In the genomic region with DNA sequence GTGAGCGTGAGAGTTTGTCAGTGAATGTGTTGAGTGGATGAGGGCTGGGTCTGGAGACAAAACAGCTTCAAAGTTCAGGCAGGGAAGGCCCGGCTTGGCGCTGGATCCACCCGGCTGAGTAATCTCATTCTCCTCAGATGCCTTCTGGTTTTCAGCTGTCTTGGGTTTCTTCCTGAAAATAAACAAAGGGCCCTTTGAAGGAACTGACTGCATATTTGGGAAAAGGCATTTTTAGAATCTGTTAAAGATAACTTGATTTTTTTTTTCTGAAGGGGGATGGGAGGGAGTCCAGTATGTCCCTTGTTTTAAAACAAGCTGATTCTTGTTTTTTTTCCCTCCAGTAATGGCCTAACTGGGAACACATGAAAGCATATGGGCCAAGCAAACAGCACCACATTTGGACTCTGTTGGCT, we compare ENCODE assay signal across 9 cellular contexts.
DNase-seq lines count a peak whose midpoint lies in the region; ATAC-seq and TF ChIP-seq lines count a peak whose summit lies in the region.
"Had no signal": no experiment of that assay in that cellular context is flagged by ENCODE, and none has a peak within 500 bp of the region (broad histone marks: within the 10 kb centered on the region; RNA-seq: fewer than 3 reads in every experiment).

No MANE protein-coding gene starts in this region.

- no peaks in the 10 kb centered on the region for H3K36me3 Mint-ChIP-seq in activated CD4-positive, alpha-beta T cell treated with anti-CD3 and anti-CD28 coated beads, Interleukin-2, amount 10 ng/mL, durations not matched to agents 24 days and 14 days (ENCODE audit: low read depth)

- no peak overlapping the region for H3K4me3 ChIP-seq in fibroblast of pulmonary artery (replicated peaks; ENCODE audit: low read depth, low read length)
- no peak overlapping the region for H3K4me3 ChIP-seq in muscle layer of colon (ENCODE audit: low read depth in 1 of 2, low read length in 2 of 2)
- H3K4me3 ChIP-seq in upper lobe of left lung: no peak overlapping the region

- no peak for TF ChIP-seq EP300 in upper lobe of left lung (IDR thresholded peaks at IDR 0.05)

- WGBS in upper lobe of left lung, 2 donors: 78 to 85% methylated on average over 4 of the region's 4 CpGs

- H3K27me3 ChIP-seq in muscle layer of colon (ENCODE audit: control insufficient read depth in 1 of 2, insufficient read depth in 2 of 2, low read length in 2 of 2): no peaks in the 10 kb centered on the region
- H3K27me3 ChIP-seq in upper lobe of left lung: no peaks in the 10 kb centered on the region

- no peak overlapping the region for H3K27ac Mint-ChIP-seq in activated CD4-positive, alpha-beta T cell treated with anti-CD3 and anti-CD28 coated beads, Interleukin-2, amount 10 ng/mL, durations not matched to agents 24 days and 14 days

- DNase-seq in RPMI7951 (ENCODE audit: low read depth): peak; percentile 93
- peak; percentile 84 for DNase-seq in fibroblast of pulmonary artery (ENCODE audit: low read depth)
- peak; percentile 8 to 25 for DNase-seq in upper lobe of left lung
- DNase-seq in 8988T: no peak
- DNase-seq in activated CD4-positive, alpha-beta T cell treated with anti-CD3 and anti-CD28 coated beads, Interleukin-2, amount 10 ng/mL, durations not matched to agents 24 days and 14 days: no peak
- no peak for DNase-seq in NCI-H1694 treated with DMSO at 0.1 percent for 48 hours (lab: John Stamatoyannopoulos, UW)
- DNase-seq in NCI-H345 treated with DMSO at 0.1 percent for 48 hours (lab: John Stamatoyannopoulos, UW; ENCODE audit: unreplicated experiment): no peak
- DNase-seq: NCI-H748 treated with DMSO at 0.1 percent for 48 hours had no signal

- intact Hi-C loops in activated CD4-positive, alpha-beta T cell treated with anti-CD3 and anti-CD28 coated beads, Interleukin-2, amount 10 ng/mL, durations not matched to agents 24 days and 14 days (cut with micrococcal nuclease): no loop called here

- no peak overlapping the region for H3K4me3 Mint-ChIP-seq in activated CD4-positive, alpha-beta T cell treated with anti-CD3 and anti-CD28 coated beads, Interleukin-2, amount 10 ng/mL, durations not matched to agents 24 days and 14 days

- H3K9me3 ChIP-seq in muscle layer of colon (ENCODE audit: low read length) (no peaks in the 10 kb centered on the region), upper lobe of left lung (no peaks in the 10 kb centered on the region)

- no peaks in the 10 kb centered on the region for H3K27me3 Mint-ChIP-seq in activated CD4-positive, alpha-beta T cell treated with anti-CD3 and anti-CD28 coated beads, Interleukin-2, amount 10 ng/mL, durations not matched to agents 24 days and 14 days

- no peak for TF ChIP-seq POLR2A in upper lobe of left lung (IDR thresholded peaks at IDR 0.05)

- ATAC-seq in upper lobe of left lung (ENCODE audit: low FRiP score in 2 of 2): peak in 1 of 2 donors; percentile 66

- H3K4me1 ChIP-seq in muscle layer of colon (ENCODE audit: insufficient read depth, low read length) (peaks cover 57% of the 10 kb centered on the region), upper lobe of left lung (peaks cover 0 to 17% (median 9%) of the 10 kb centered on the region in 4 donors)

- H3K4me1 Mint-ChIP-seq in activated CD4-positive, alpha-beta T cell treated with anti-CD3 and anti-CD28 coated beads, Interleukin-2, amount 10 ng/mL, durations not matched to agents 24 days and 14 days: peaks cover 6% of the 10 kb centered on the region

- TF ChIP-seq CTCF in fibroblast of pulmonary artery (IDR thresholded peaks at IDR 0.05; ENCODE audit: low read length, missing control alignments) (no peak), upper lobe of left lung (IDR thresholded peaks at IDR 0.05) (no peak)

- H3K27ac ChIP-seq in muscle layer of colon (ENCODE audit: low read depth, low read length): peak overlapping the region; percentile 71
- H3K27ac ChIP-seq in upper lobe of left lung: peak overlapping the region; percentile 30 to 76 (median 45)

- no peaks in the 10 kb centered on the region for H3K9me3 Mint-ChIP-seq in activated CD4-positive, alpha-beta T cell treated with anti-CD3 and anti-CD28 coated beads, Interleukin-2, amount 10 ng/mL, durations not matched to agents 24 days and 14 days

- H3K9ac ChIP-seq in muscle layer of colon (ENCODE audit: low read length): no peak overlapping the region

- H3K36me3 ChIP-seq in muscle layer of colon (ENCODE audit: insufficient read depth, low read length): peaks cover 5% of the 10 kb centered on the region
- peaks cover 0 to 18% (median 2%) of the 10 kb centered on the region in 4 donors for H3K36me3 ChIP-seq in upper lobe of left lung

Comparison
In these comparisons a context has a peak if more than half of its experiments do, and no peak if none do; other contexts are left out.
1. DNase-seq: peak in RPMI7951 (single experiment), fibroblast of pulmonary artery (single experiment) and upper lobe of left lung (2 of 2); none in 8988T (single experiment), activated CD4-positive, alpha-beta T cell treated with anti-CD3 and anti-CD28 coated beads, Interleukin-2, amount 10 ng/mL, durations not matched to agents 24 days and 14 days (single experiment), NCI-H1694 treated with DMSO at 0.1 percent for 48 hours (single experiment) and NCI-H345 treated with DMSO at 0.1 percent for 48 hours (single experiment).